ENCODE assay signal across 10 cellular contexts in the genomic region with DNA sequence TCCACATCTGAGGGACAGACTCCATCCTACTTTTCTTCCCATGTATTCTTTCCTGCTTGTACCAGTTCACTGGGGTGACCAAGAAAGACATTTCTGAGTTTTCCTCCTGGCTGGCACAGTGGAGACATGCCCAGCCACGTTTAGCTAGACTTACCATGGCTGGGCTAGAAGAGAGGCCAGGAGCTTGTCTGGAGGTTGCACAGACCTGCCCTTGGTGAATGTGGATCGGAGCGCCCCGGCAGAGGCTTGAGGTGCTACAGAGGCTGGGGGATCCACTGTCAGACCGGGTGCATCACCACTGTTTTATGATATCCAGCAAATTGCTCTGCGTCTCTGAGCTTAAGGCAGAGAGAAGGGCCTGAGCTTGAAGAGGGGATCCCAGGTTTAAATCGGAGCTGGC. TPM values are rescaled to one million over a fixed set of nuclear protein-coding genes. Genes with fewer than 3 reads are reported as not detected.
DNase-seq lines count a peak whose midpoint lies in the region; ATAC-seq and TF ChIP-seq lines count a peak whose summit lies in the region.
"Had no signal": no experiment of that assay in that cellular context is flagged by ENCODE, and none has a peak within 500 bp of the region (broad histone marks: within the 10 kb centered on the region; RNA-seq: fewer than 3 reads in every experiment).

No MANE protein-coding gene starts in this region.

- H3K36me3 Mint-ChIP-seq in natural killer cell treated with Interleukin-12 subunit alpha and Interleukin-12 subunit beta and Interleukin-15 and Interleukin-18, amount 100 ng/mL, for 72 hours: peaks cover 11% of the 10 kb centered on the region

- H4K20me1 ChIP-seq in BLaER1 treated with 17β-estradiol and CSF1 and Interleukin-3, amounts not matched to agents 10 nM and 100 nM: peaks cover 0 to 60% (median 27%) of the 10 kb centered on the region in 11 experiments; a peak in 11 of 22 replicates

- peak overlapping the region; percentile 98 for H3K4me3 Mint-ChIP-seq in natural killer cell treated with Interleukin-12 subunit alpha and Interleukin-12 subunit beta and Interleukin-15 and Interleukin-18, amount 100 ng/mL, for 72 hours

- DNase-seq in Peyer's patch: peak in 1 of 3 donors; percentile 43
- DNase-seq in effector memory CD4-positive, alpha-beta T cell: no peak
- DNase-seq in natural killer cell treated with Interleukin-12 subunit alpha and Interleukin-12 subunit beta and Interleukin-15 and Interleukin-18, amount 100 ng/mL, for 72 hours (ENCODE audit: low spot score): no peak
- DNase-seq in Ammon's horn (ENCODE audit: low spot score): no peak
- no peak for DNase-seq in NCI-H2029 (lab: John Stamatoyannopoulos, UW)
- no peak for DNase-seq in RKO (ENCODE audit: low spot score)
- no peak for DNase-seq in DMS114 treated with DMSO at 0.1 percent for 48 hours (lab: John Stamatoyannopoulos, UW; ENCODE audit: unreplicated experiment)
- DNase-seq: NCI-H146, SIG-M5 had no signal

- TF ChIP-seq POLR2A in Peyer's patch (IDR thresholded peaks at IDR 0.05): no peak

- H3K27me3 ChIP-seq in BLaER1 treated with 17β-estradiol and CSF1 and Interleukin-3, amounts not matched to agents 10 nM and 100 nM: peaks cover 0 to 10% (median 0%) of the 10 kb centered on the region in 11 experiments; a peak in 5 of 22 replicates
- H3K27me3 ChIP-seq in Peyer's patch: no peaks in the 10 kb centered on the region
- H3K27me3 ChIP-seq in effector memory CD4-positive, alpha-beta T cell (replicated peaks; ENCODE audit: control insufficient read depth, insufficient read depth, low read length, poor library complexity, severe bottlenecking): no peaks in the 10 kb centered on the region

- no peaks in the 10 kb centered on the region for H3K27me3 Mint-ChIP-seq in natural killer cell treated with Interleukin-12 subunit alpha and Interleukin-12 subunit beta and Interleukin-15 and Interleukin-18, amount 100 ng/mL, for 72 hours

- peak overlapping the region; percentile 95 to 97 for H3K27ac Mint-ChIP-seq in natural killer cell treated with Interleukin-12 subunit alpha and Interleukin-12 subunit beta and Interleukin-15 and Interleukin-18, amount 100 ng/mL, for 72 hours

- no peak for TF ChIP-seq CTCF in Peyer's patch (IDR thresholded peaks at IDR 0.05)

- no peaks in the 10 kb centered on the region for H3K9me3 ChIP-seq in BLaER1 treated with 17β-estradiol and CSF1 and Interleukin-3, amounts not matched to agents 10 nM and 100 nM (replicated peaks in 1 of 11)
- no peaks in the 10 kb centered on the region for H3K9me3 ChIP-seq in Peyer's patch
- no peaks in the 10 kb centered on the region for H3K9me3 ChIP-seq in effector memory CD4-positive, alpha-beta T cell (ENCODE audit: control insufficient read depth, low read length)

- peaks cover 63 to 64% of the 10 kb centered on the region in 2 donors for H3K4me1 Mint-ChIP-seq in natural killer cell treated with Interleukin-12 subunit alpha and Interleukin-12 subunit beta and Interleukin-15 and Interleukin-18, amount 100 ng/mL, for 72 hours (ENCODE audit: low read depth in 2 of 2)

- H3K9me3 Mint-ChIP-seq in natural killer cell treated with Interleukin-12 subunit alpha and Interleukin-12 subunit beta and Interleukin-15 and Interleukin-18, amount 100 ng/mL, for 72 hours: no peaks in the 10 kb centered on the region

- ATAC-seq in natural killer cell treated with Interleukin-12 subunit alpha and Interleukin-12 subunit beta and Interleukin-15 and Interleukin-18, amount 100 ng/mL, for 72 hours: no peak

- H3K27ac ChIP-seq in BLaER1 treated with 17β-estradiol and CSF1 and Interleukin-3, amounts not matched to agents 10 nM and 100 nM: peak overlapping the region in 9 of 11 experiments; percentile 0 to 98 (median 75); a peak in 16 of 22 replicates
- H3K27ac ChIP-seq in Peyer's patch: peak overlapping the region; percentile 17 to 97 (median 82)
- peak overlapping the region; percentile 98 for H3K27ac ChIP-seq in effector memory CD4-positive, alpha-beta T cell (ENCODE audit: insufficient read depth, low read length, poor library complexity, severe bottlenecking)

- peaks cover 39 to 90% (median 85%) of the 10 kb centered on the region in 10 experiments for H3K4me1 ChIP-seq in BLaER1 treated with 17β-estradiol and CSF1 and Interleukin-3, amounts not matched to agents 10 nM and 100 nM
- peaks cover 0 to 71% (median 9%) of the 10 kb centered on the region in 4 donors for H3K4me1 ChIP-seq in Peyer's patch
- H3K4me1 ChIP-seq in effector memory CD4-positive, alpha-beta T cell (ENCODE audit: control insufficient read depth, insufficient read depth, low read length, poor library complexity, severe bottlenecking): peaks cover 61% of the 10 kb centered on the region

- H3K4me2 ChIP-seq in BLaER1 treated with 17β-estradiol and CSF1 and Interleukin-3, amounts not matched to agents 10 nM and 100 nM: peak overlapping the region in 10 of 11 experiments; percentile 72 to 97 (median 94); a peak in 18 of 22 replicates

- H3K36me3 ChIP-seq in BLaER1 treated with 17β-estradiol and CSF1 and Interleukin-3, amounts not matched to agents 10 nM and 100 nM: peaks cover 0 to 33% (median 0%) of the 10 kb centered on the region in 11 experiments; a peak in 5 of 22 replicates
- no peaks in the 10 kb centered on the region for H3K36me3 ChIP-seq in Peyer's patch
- H3K36me3 ChIP-seq in effector memory CD4-positive, alpha-beta T cell (ENCODE audit: control insufficient read depth, insufficient read depth, low read length): no peaks in the 10 kb centered on the region

- peak overlapping the region in 7 of 11 experiments; percentile 53 to 98 (median 67); a peak in 8 of 22 replicates for H3K9ac ChIP-seq in BLaER1 treated with 17β-estradiol and CSF1 and Interleukin-3, amounts not matched to agents 10 nM and 100 nM

- H3K4me3 ChIP-seq in BLaER1 treated with 17β-estradiol and CSF1 and Interleukin-3, amounts not matched to agents 10 nM and 100 nM: peak overlapping the region in 3 of 10 experiments; percentile 34 to 98 (median 94); a peak in 3 of 20 replicates
- no peak overlapping the region for H3K4me3 ChIP-seq in Peyer's patch
- H3K4me3 ChIP-seq in effector memory CD4-positive, alpha-beta T cell (ENCODE audit: insufficient read depth, low read depth, low read length, poor library complexity, severe bottlenecking): peak overlapping the region; percentile 31

RNA-seq across cellular contexts. Expression of gene IL4R, which starts 3.5 kb away (rescaled TPM):
- total RNA-seq in Peyer's patch: 100 to 1,000 TPM in 1 of 4 donors, 10 to 100 TPM in 3; 32.2 to 104 (median 71.9) TPM
- total RNA-seq in natural killer cell treated with Interleukin-12 subunit alpha and Interleukin-12 subunit beta and Interleukin-15 and Interleukin-18, amount 100 ng/mL, for 72 hours: 100 to 1,000 TPM; 213 to 224 TPM

RNA-seq across cellular contexts. Expression of gene NSMCE1, which starts 48.7 kb away (rescaled TPM):
- 10 to 100 TPM; 20.9 to 41.3 (median 30.6) TPM for total RNA-seq in Peyer's patch
- 10 to 100 TPM; 37.7 to 50.4 TPM for total RNA-seq in natural killer cell treated with Interleukin-12 subunit alpha and Interleukin-12 subunit beta and Interleukin-15 and Interleukin-18, amount 100 ng/mL, for 72 hours
